ENCODE assay signal across 20 cellular contexts in the genomic region with DNA sequence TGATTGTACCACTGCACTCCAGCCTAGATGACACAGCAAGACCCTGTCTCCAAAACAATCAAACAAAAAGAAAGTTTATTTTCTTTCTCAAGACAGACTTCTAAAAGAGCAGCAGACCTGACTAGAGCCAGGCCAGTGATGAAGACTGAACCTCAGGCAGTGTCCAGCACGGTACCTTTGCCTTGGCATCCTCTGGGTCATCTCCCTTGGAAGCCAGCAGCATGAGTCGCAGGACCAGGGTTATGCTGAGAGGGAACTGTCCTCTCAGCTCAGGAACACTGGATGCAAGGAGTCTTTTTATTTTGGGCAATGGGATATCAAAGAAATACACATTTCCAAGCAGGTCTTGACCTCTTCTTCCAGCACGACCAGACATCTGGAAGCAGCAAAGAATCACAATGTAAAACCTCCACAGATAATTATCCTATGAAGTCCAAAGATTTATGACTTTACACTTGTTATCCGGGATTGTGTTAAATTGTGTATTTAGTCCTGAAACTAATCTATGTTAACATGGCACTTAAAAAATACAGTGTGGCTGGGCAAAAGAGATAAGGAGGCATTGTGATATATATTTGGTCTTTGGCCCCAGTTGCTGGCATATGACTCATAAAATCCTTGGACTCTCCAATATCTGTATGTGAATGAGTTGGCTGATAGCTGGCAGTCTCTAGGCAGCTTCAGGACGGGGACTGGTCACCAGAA.
A peak's percentile ranks its signal among the peaks of the same experiment; 100 is the strongest.
DNase-seq lines count a peak whose midpoint lies in the region; ATAC-seq, FAIRE-seq and TF ChIP-seq lines count a peak whose summit lies in the region.
"Had no signal": no experiment of that assay in that cellular context is flagged by ENCODE, and none has a peak within 500 bp of the region (broad histone marks: within the 10 kb centered on the region; RNA-seq: fewer than 3 reads in every experiment).

No MANE protein-coding gene starts in this region.

- peak; percentile 28 for DNase-seq in GM23248
- DNase-seq in OCI-M1 (lab: John Stamatoyannopoulos, UW) = peak; percentile 92
- DNase-seq in dermis blood vessel endothelial cell = peak; percentile 88
- DNase-seq in pancreas = no peak
- no peak for DNase-seq in T-cell
- DNase-seq in lower leg skin (ENCODE audit: low spot score in 2 of 2) = no peak
- DNase-seq: activated CD4-positive, alpha-beta T cell treated with anti-CD3 and anti-CD28 coated beads for 36 hours; activated CD8-positive, alpha-beta memory T cell treated with anti-CD3 and anti-CD28 coated beads, Interleukin-2, amount 50 U/mL, for 48 hours; activated naive CD4-positive, alpha-beta T cell treated with anti-CD3 and anti-CD28 coated beads, Interleukin-2, amount 10 ng/mL, durations not matched to agents 7 days and 5 days; AML-193; effector CD4-positive, alpha-beta T cell; naive thymus-derived CD8-positive, alpha-beta T cell; NCI-H2081; NCI-H82; psoas muscle; stimulated activated CD4-positive, alpha-beta T cell treated with anti-CD3 and anti-CD28 coated beads, Interleukin-12 subunit alpha, Interleukin-12 subunit beta, amount 100 ng/mL, for 4 hours had no signal

- no peak overlapping the region for H3K4me2 ChIP-seq in GM23248 (ENCODE audit: unreplicated experiment)

- in situ Hi-C loops in GM23248 (cut with MboI) = no loop called here

- no peak for TF ChIP-seq CTCF in pancreas (IDR thresholded peaks at IDR 0.05)
- no peak for TF ChIP-seq CTCF in lower leg skin (IDR thresholded peaks at IDR 0.05)

- H3K36me3 ChIP-seq in GM23248 (ENCODE audit: low read depth) = no peaks in the 10 kb centered on the region; the same call in 1 of the 2 replicates
- no peaks in the 10 kb centered on the region for H3K36me3 ChIP-seq in pancreas

- WGBS in GM23248 (ENCODE audit: low coverage in 1 of 2, low lambda C conversion rate in 2 of 2, missing lambda C conversion rate in 2 of 2), 2 experiments = 83% methylated on average over 5 of the region's 5 CpGs
- WGBS in pancreas, 2 donors = 63 to 66% methylated on average over 5 of the region's 5 CpGs
- WGBS in lower leg skin, 2 donors = 86 to 88% methylated on average over 5 of the region's 5 CpGs

- H3K27ac ChIP-seq in GM23248 = no peak overlapping the region
- no peak overlapping the region for H3K27ac ChIP-seq in pancreas
- H3K27ac ChIP-seq: psoas muscle, RWPE1 had no signal

- POLR2A ChIA-PET in T-cell (lab: Charles Lee) = interaction anchor here in 1 of 2 donors (0.6 kb wide), 1 partner anchor 82 kb away, joined by 3 read pairs; no protein-coding TSS in a partner anchor

- H3K9me3 ChIP-seq in GM23248 (ENCODE audit: low read depth) (no peaks in the 10 kb centered on the region), pancreas (no peaks in the 10 kb centered on the region)
- H3K9me3 ChIP-seq: psoas muscle had no signal

- H3K9me3 Mint-ChIP-seq in T-cell = no peaks in the 10 kb centered on the region
- H3K9me3 Mint-ChIP-seq: activated naive CD4-positive, alpha-beta T cell treated with anti-CD3 and anti-CD28 coated beads, Interleukin-2, amount 10 ng/mL, durations not matched to agents 7 days and 5 days; naive thymus-derived CD8-positive, alpha-beta T cell; T-helper 1 cell treated with Interleukin-12 subunit alpha and Interleukin-12 subunit beta and Interleukin-4 antibody, amounts not matched to agents 30 μg/mL and 1 μg/mL, for 36 hours had no signal

- H2AFZ ChIP-seq in GM23248 = no peak overlapping the region

- H3K9me2 ChIP-seq in GM23248 (ENCODE audit: insufficient read depth) = no peaks in the 10 kb centered on the region; the same call in 1 of the 2 replicates

- no peak overlapping the region for H3K4me3 ChIP-seq in GM23248
- no peak overlapping the region for H3K4me3 ChIP-seq in pancreas
- no peak overlapping the region for H3K4me3 ChIP-seq in lower leg skin (ENCODE audit: low read depth, poor library complexity, severe bottlenecking)
- H3K4me3 ChIP-seq: psoas muscle had no signal

- peaks cover 5% of the 10 kb centered on the region; the same call in 1 of the 2 replicates for H3F3A ChIP-seq in GM23248 (ENCODE audit: insufficient read depth)

- no peaks in the 10 kb centered on the region for H3K79me2 ChIP-seq in GM23248 (ENCODE audit: insufficient read depth)

- FAIRE-seq in pancreas (lab: Jason Lieb, UNC) = no peak

- H3K4me3 Mint-ChIP-seq in T-cell = no peak overlapping the region
- H3K4me3 Mint-ChIP-seq: activated CD4-positive, alpha-beta T cell treated with anti-CD3 and anti-CD28 coated beads for 36 hours; activated naive CD4-positive, alpha-beta T cell treated with anti-CD3 and anti-CD28 coated beads, Interleukin-2, amount 10 ng/mL, durations not matched to agents 7 days and 5 days; naive thymus-derived CD8-positive, alpha-beta T cell; T-helper 1 cell treated with Interleukin-12 subunit alpha and Interleukin-12 subunit beta and Interleukin-4 antibody, amounts not matched to agents 30 μg/mL and 1 μg/mL, for 36 hours had no signal

- peaks cover 12% of the 10 kb centered on the region for H3K4me1 ChIP-seq in GM23248 (ENCODE audit: insufficient read depth)
- H3K4me1 ChIP-seq in pancreas = no peaks in the 10 kb centered on the region
- H3K4me1 ChIP-seq: psoas muscle had no signal

- ATAC-seq in pancreas (peak; percentile 68 to 91 (median 82)), T-cell (replicated peaks in 1 of 4) (no peak), HG02973 (IDR thresholded peaks at IDR 0.05; ENCODE audit: unreplicated experiment) (no peak), HG02588 (IDR thresholded peaks at IDR 0.05; ENCODE audit: unreplicated experiment) (no peak)
- ATAC-seq: activated CD4-positive, alpha-beta T cell treated with anti-CD3 and anti-CD28 coated beads for 36 hours; naive thymus-derived CD8-positive, alpha-beta T cell; psoas muscle had no signal

- CTCF ChIA-PET in T-cell (lab: Charles Lee) = no interaction called here

- peaks cover 76% of the 10 kb centered on the region for H3K36me3 Mint-ChIP-seq in T-cell

- H4K20me1 ChIP-seq in GM23248 (ENCODE audit: insufficient read depth) = no peaks in the 10 kb centered on the region

- no peaks in the 10 kb centered on the region for H3K27me3 Mint-ChIP-seq in T-cell
- H3K27me3 Mint-ChIP-seq: activated CD4-positive, alpha-beta T cell treated with anti-CD3 and anti-CD28 coated beads for 36 hours; activated naive CD4-positive, alpha-beta T cell treated with anti-CD3 and anti-CD28 coated beads, Interleukin-2, amount 10 ng/mL, durations not matched to agents 7 days and 5 days; naive thymus-derived CD8-positive, alpha-beta T cell had no signal

- H3K4me1 Mint-ChIP-seq in T-cell = no peaks in the 10 kb centered on the region
- H3K4me1 Mint-ChIP-seq: activated CD4-positive, alpha-beta T cell treated with anti-CD3 and anti-CD28 coated beads for 36 hours had no signal

- H3K27me3 ChIP-seq in GM23248 (replicated peaks; ENCODE audit: insufficient read depth) = no peaks in the 10 kb centered on the region
- no peaks in the 10 kb centered on the region for H3K27me3 ChIP-seq in pancreas

- H3K9ac ChIP-seq in GM23248 = no peak overlapping the region

- TF ChIP-seq POLR2A in lower leg skin (IDR thresholded peaks at IDR 0.05) = no peak

- H3K27ac Mint-ChIP-seq in T-cell = no peak overlapping the region
- H3K27ac Mint-ChIP-seq: activated CD4-positive, alpha-beta T cell treated with anti-CD3 and anti-CD28 coated beads for 36 hours; activated naive CD4-positive, alpha-beta T cell treated with anti-CD3 and anti-CD28 coated beads, Interleukin-2, amount 10 ng/mL, durations not matched to agents 7 days and 5 days; naive thymus-derived CD8-positive, alpha-beta T cell; T-helper 1 cell treated with Interleukin-12 subunit alpha and Interleukin-12 subunit beta and Interleukin-4 antibody, amounts not matched to agents 30 μg/mL and 1 μg/mL, for 36 hours had no signal

- intact Hi-C loops in pancreas (cut with DNase I) = no loop called here
- intact Hi-C loops in lower leg skin (cut with DNase I; ENCODE audit: low total_unique reads) = no loop called here

Comparison
In these comparisons a context has a peak if more than half of its experiments do, and no peak if none do; other contexts are left out.
1. DNase-seq: peak in GM23248 (single experiment), OCI-M1 (single experiment) and dermis blood vessel endothelial cell (single experiment); none in pancreas (0 of 6), T-cell (0 of 34) and lower leg skin (0 of 2).
2. ATAC-seq: peak in pancreas (4 of 4); none in T-cell (0 of 4), HG02973 (single experiment) and HG02588 (single experiment).